In the genomic region with DNA sequence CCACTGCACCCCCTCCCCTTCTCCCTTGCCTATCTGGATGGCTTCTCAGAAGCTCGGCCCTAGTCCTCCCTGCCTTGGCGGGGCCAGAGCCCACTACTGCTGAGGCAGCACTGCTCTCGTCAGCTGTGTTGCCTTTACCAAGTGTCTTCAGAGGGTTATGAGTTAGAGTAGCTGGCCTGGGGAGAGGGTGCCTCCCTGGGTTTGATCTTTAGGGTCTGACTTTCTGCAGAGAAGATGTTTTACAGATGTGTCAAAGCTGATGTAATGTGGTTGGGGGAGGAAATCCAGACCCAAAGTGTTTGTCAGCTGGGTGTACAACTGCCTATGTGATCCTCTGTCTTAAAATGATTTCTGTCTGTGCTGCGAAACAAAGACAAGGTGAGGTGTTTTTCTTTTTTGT, we compare ENCODE assay signal across 21 cellular contexts. TPM values are rescaled to one million over a fixed set of nuclear protein-coding genes. Genes with fewer than 3 reads are reported as not detected.
DNase-seq lines count a peak whose midpoint lies in the region; ATAC-seq and TF ChIP-seq lines count a peak whose summit lies in the region.
"Had no signal": no experiment of that assay in that cellular context is flagged by ENCODE, and none has a peak within 500 bp of the region (broad histone marks: within the 10 kb centered on the region; RNA-seq: fewer than 3 reads in every experiment).

No MANE protein-coding gene starts in this region.

- no peak overlapping the region for H3K9ac ChIP-seq in DND-41 (ENCODE audit: low read depth, low read length)

- H3K9me3 Mint-ChIP-seq in HFFc6 (no peaks in the 10 kb centered on the region), nephron progenitor cell (no peaks in the 10 kb centered on the region)
- H3K9me3 Mint-ChIP-seq: GM23338 had no signal

- H2AFZ ChIP-seq in DND-41 (ENCODE audit: low read depth, low read length) = no peak overlapping the region
- H2AFZ ChIP-seq: GM23338 had no signal

- no peaks in the 10 kb centered on the region for H3K9me3 ChIP-seq in DND-41 (ENCODE audit: insufficient read depth, low read length, severe bottlenecking)
- H3K9me3 ChIP-seq: adrenal gland, mucosa of descending colon, sigmoid colon, suprapubic skin had no signal

- peaks cover 41% of the 10 kb centered on the region for H3K36me3 Mint-ChIP-seq in HFFc6 (ENCODE audit: low read depth)
- peaks cover 8% of the 10 kb centered on the region for H3K36me3 Mint-ChIP-seq in nephron progenitor cell (ENCODE audit: low read depth)

- ATAC-seq in DND-41 (ENCODE audit: insufficient read depth, low read depth) (peak; percentile 77), GM19397 (IDR thresholded peaks at IDR 0.05; ENCODE audit: unreplicated experiment) (no peak)
- ATAC-seq: activated CD4-positive, CD25-positive, alpha-beta regulatory T cell treated with anti-CD3 and anti-CD28 coated beads, Interleukin-2, amount 50 U/mL, for 24 hours; GM23338; mucosa of descending colon; Right ventricle myocardium inferior; T-helper 17 cell had no signal

- no peak overlapping the region for H3K4me2 ChIP-seq in DND-41 (ENCODE audit: insufficient read depth, low read length)
- H3K4me2 ChIP-seq: GM23338 had no signal

- peaks cover 60% of the 10 kb centered on the region for H3K36me3 ChIP-seq in DND-41 (ENCODE audit: insufficient read depth, low read length)

- H3K27me3 ChIP-seq in DND-41 (ENCODE audit: insufficient read depth, low read length, poor library complexity) = no peaks in the 10 kb centered on the region
- H3K27me3 ChIP-seq: adrenal gland, sigmoid colon, suprapubic skin had no signal

- H3K4me3 Mint-ChIP-seq in HFFc6 (no peak overlapping the region), nephron progenitor cell (no peak overlapping the region)
- H3K4me3 Mint-ChIP-seq: GM23338, T-helper 17 cell had no signal

- H4K20me1 ChIP-seq in DND-41 (ENCODE audit: insufficient read depth, low read length) = no peaks in the 10 kb centered on the region

- no peaks in the 10 kb centered on the region for H3K4me1 ChIP-seq in DND-41 (ENCODE audit: insufficient read depth, low read length)

- TF ChIP-seq CTCF in DND-41 (IDR thresholded peaks at IDR 0.05; ENCODE audit: borderline replicate concordance, extremely low read depth, low read length, poor library complexity, severe bottlenecking) (no peak), HFFc6 (IDR thresholded peaks at IDR 0.05) (no peak), nephron progenitor cell (IDR thresholded peaks at IDR 0.05) (no peak)

- peaks cover 44% of the 10 kb centered on the region for H3K4me1 Mint-ChIP-seq in HFFc6 (ENCODE audit: low read depth)
- peaks cover 50% of the 10 kb centered on the region for H3K4me1 Mint-ChIP-seq in nephron progenitor cell

- no peaks in the 10 kb centered on the region for H3K79me2 ChIP-seq in DND-41 (ENCODE audit: insufficient read depth, low read length)

- H3K27ac ChIP-seq in DND-41 (ENCODE audit: low read length) = no peak overlapping the region
- H3K27ac ChIP-seq: adrenal gland, sigmoid colon, suprapubic skin had no signal

- DNase-seq in DND-41 (peak; percentile 41), HFFc6 (no peak), brain pericyte (ENCODE audit: low read depth, low spot score) (peak; percentile 77), nephron progenitor cell (no peak), germinal center (ENCODE audit: low spot score) (no peak), T-helper 9 cell (no peak)
- DNase-seq: AML-193; cerebellar nuclear complex; mucosa of descending colon; NCI-H2081 treated with DMSO at 0.1 percent for 48 hours; NCI-H524 treated with DMSO at 0.1 percent for 48 hours; sigmoid colon; stimulated activated CD4-positive, alpha-beta T cell treated with anti-CD3 and anti-CD28 coated beads, Interleukin-2, amount 100 ng/mL, for 48 hours; T-helper 17 cell had no signal

- peaks cover 1% of the 10 kb centered on the region; the same call in 1 of the 2 replicates for H3K27me3 Mint-ChIP-seq in HFFc6 (ENCODE audit: insufficient read depth)
- peaks cover 7% of the 10 kb centered on the region for H3K27me3 Mint-ChIP-seq in nephron progenitor cell (ENCODE audit: low read depth, poor library complexity)
- H3K27me3 Mint-ChIP-seq: T-helper 17 cell had no signal

- H3K27ac Mint-ChIP-seq in HFFc6 (peak overlapping the region; percentile 17; the same call in 1 of the 2 replicates), nephron progenitor cell (peak overlapping the region; percentile 28)
- H3K27ac Mint-ChIP-seq: GM23338, T-helper 17 cell had no signal

- H3K4me3 ChIP-seq in DND-41 (ENCODE audit: low read depth in 1 of 2, low read length in 2 of 2) = no peak overlapping the region
- H3K4me3 ChIP-seq: adrenal gland, GM23338, mucosa of descending colon, sigmoid colon, suprapubic skin had no signal

RNA-seq across cellular contexts. Expression of a gene that starts 30.4 kb away (rescaled TPM):
- not detected for total RNA-seq in HFFc6 (2021; fragmentation: NEBNext Ultra II Directional; extraction: Animal tissue kit (Norgen Biotek cat#: 25700))
- total RNA-seq: GM23338, osteocyte had no signal

RNA-seq across cellular contexts. Expression of a gene that starts 38.4 kb away (rescaled TPM):
- 10 to 100 TPM; 71.3 to 89.2 (median 80.8) TPM for total RNA-seq in HFFc6 (2021; fragmentation: NEBNext Ultra II Directional; extraction: Animal tissue kit (Norgen Biotek cat#: 25700))

RNA-seq across cellular contexts. Expression of a gene that starts 49.5 kb away (rescaled TPM):
- total RNA-seq in HFFc6 (2021; fragmentation: NEBNext Ultra II Directional; extraction: Animal tissue kit (Norgen Biotek cat#: 25700)) = 10 to 100 TPM; 36.1 to 46.8 (median 39.6) TPM

Comparison
In these comparisons a context has a peak if more than half of its experiments do, and no peak if none do; other contexts are left out.
1. DNase-seq: peak in DND-41 (single experiment) and brain pericyte (single experiment); none in HFFc6 (single experiment), nephron progenitor cell (single experiment), germinal center (single experiment) and T-helper 9 cell (single experiment).